In the genomic region with DNA sequence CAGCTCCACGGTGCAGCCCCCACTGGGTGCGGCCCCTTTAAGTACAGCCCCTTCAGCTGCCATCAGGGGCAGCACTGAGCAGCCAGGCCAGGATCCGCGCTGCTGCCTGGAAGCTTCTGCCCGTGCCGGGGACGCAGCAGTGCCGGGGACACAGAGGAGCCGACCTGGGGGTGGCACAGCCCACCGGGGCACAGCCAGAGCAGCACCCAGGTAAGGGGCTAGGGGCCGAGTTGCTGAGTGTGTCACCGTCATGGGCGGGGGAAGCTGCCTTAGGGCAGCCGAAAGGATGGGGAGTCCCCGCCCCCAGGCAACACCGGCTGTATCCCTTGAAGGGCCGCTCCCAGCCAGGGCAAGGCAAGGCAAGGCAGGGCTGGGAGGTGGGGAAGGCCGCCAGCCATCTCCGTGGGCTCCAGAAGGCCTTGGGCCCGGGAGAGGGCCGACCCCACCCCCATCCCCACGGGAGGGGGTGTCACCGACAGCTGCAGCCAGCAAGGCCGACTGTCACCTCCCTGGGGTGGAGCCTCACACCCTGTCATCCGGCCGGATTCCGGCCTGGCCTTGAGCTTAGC, we compare ENCODE assay signal across 8 cellular contexts. TPM values are rescaled to one million over a fixed set of nuclear protein-coding genes. Genes with fewer than 3 reads are reported as not detected.
DNase-seq lines count a peak whose midpoint lies in the region; ATAC-seq, FAIRE-seq and TF ChIP-seq lines count a peak whose summit lies in the region.
"Not testable (repeated sequence)": the region's sequence is repeated elsewhere in the genome, so short reads cannot be mapped to it uniquely, and the experiment has no call there.

AJM1 (plus strand) TSS at position 99 of the 569 bp plus-strand sequence. CDS start 1,937 bp downstream, outside the sequence.

- not testable (repeated sequence) for TF ChIP-seq POLR2A in GM12892 (IDR thresholded peaks at IDR 0.05; ENCODE audit: low read depth, low read length); upper lobe of left lung (IDR thresholded peaks at IDR 0.05)

- peak; percentile 90 for DNase-seq in GM12892 (ENCODE audit: insufficient read length)
- DNase-seq in NCI-H2081 (lab: John Stamatoyannopoulos, UW) = peak; percentile 63 to 75
- DNase-seq in T1000 (lab: John Stamatoyannopoulos, UW) = peak; percentile 63
- peak; percentile 31 to 90 (median 72) for DNase-seq in anterior cingulate cortex (lab: John Stamatoyannopoulos, UW)
- DNase-seq in left ventricle myocardium superior = peak; percentile 87
- DNase-seq in psoas muscle = peak; percentile 81 to 87
- DNase-seq in upper lobe of left lung = peak; percentile 71 to 91

- intact Hi-C loops in left ventricle myocardium superior (cut with micrococcal nuclease) = not testable (repeated sequence)
- intact Hi-C loops in psoas muscle (cut with DNase I) = loop anchor here in 1 of 2 donors (10.0 kb wide), 1 partner anchor 182 kb away; the partner anchor contains the start of gene ABCA2

- H3K4me1 ChIP-seq in psoas muscle (peaks cover 13% of the 10 kb centered on the region), upper lobe of left lung (peaks cover 43 to 62% (median 51%) of the 10 kb centered on the region in 4 donors)

- peaks cover 0 to 24% (median 8%) of the 10 kb centered on the region in 3 donors for H3K27me3 ChIP-seq in psoas muscle (ENCODE audit: insufficient read depth in 3 of 3, low read length in 2 of 3)
- H3K27me3 ChIP-seq in upper lobe of left lung = peaks cover 0 to 39% (median 33%) of the 10 kb centered on the region in 4 donors

- peak within 1 kb of the TSS; percentile 63 for H3K4me3 ChIP-seq in psoas muscle
- peak within 1 kb of the TSS; percentile 39 to 55 (median 43) for H3K4me3 ChIP-seq in upper lobe of left lung

- peak within 1 kb of the TSS; percentile 43 for H3K27ac ChIP-seq in psoas muscle
- peak within 1 kb of the TSS in 2 of 4 donors; percentile 4 to 20 for H3K27ac ChIP-seq in upper lobe of left lung

- TF ChIP-seq CTCF in psoas muscle (IDR thresholded peaks at IDR 0.05) (peak; percentile 84), upper lobe of left lung (IDR thresholded peaks at IDR 0.05) (peak; percentile 84 to 91 (median 87))

- peaks cover 0 to 26% of the 10 kb centered on the region in 2 donors for H3K36me3 ChIP-seq in psoas muscle (ENCODE audit: insufficient read depth in 1 of 2, low read depth in 1 of 2)
- peaks cover 0 to 39% (median 27%) of the 10 kb centered on the region in 4 donors for H3K36me3 ChIP-seq in upper lobe of left lung

- WGBS in psoas muscle, 3 donors = 0 to 4% (median 1%) methylated on average over 20 to 24 of the region's 27 CpGs
- WGBS in upper lobe of left lung, 2 donors = 0 to 1% methylated on average over 8 to 20 of the region's 27 CpGs

- FAIRE-seq in GM12892 (lab: Jason Lieb, UNC) = peak; percentile 98

- TF ChIP-seq EP300 in upper lobe of left lung (IDR thresholded peaks at IDR 0.05) = not testable (repeated sequence)

- not testable (repeated sequence) for H3K9me3 ChIP-seq in psoas muscle, upper lobe of left lung

- ATAC-seq in HG02943 (IDR thresholded peaks at IDR 0.05; ENCODE audit: low read depth, unreplicated experiment) (peak; percentile 45), left ventricle myocardium superior (peak; percentile 80), psoas muscle (peak; percentile 77 to 90 (median 81)), upper lobe of left lung (ENCODE audit: low FRiP score in 2 of 2) (peak; percentile 86 to 88)

RNA-seq across cellular contexts. Expression of gene AJM1, which starts in this region (rescaled TPM):
- polyA plus RNA-seq in GM12892 (2012; ENCODE audit: missing spikeins) = 0.87 TPM
- total RNA-seq in left ventricle myocardium superior (9.1 TPM), psoas muscle (1 to 10 TPM; 1.3 to 4.9 (median 3.5) TPM), upper lobe of left lung (1 to 10 TPM; 1.4 to 7.3 (median 3.0) TPM)
- polyA plus RNA-seq in psoas muscle = 1 to 10 TPM; 1.6 to 2.0 (median 1.7) TPM
